ENCODE assay signal across 20 cellular contexts in the genomic region with DNA sequence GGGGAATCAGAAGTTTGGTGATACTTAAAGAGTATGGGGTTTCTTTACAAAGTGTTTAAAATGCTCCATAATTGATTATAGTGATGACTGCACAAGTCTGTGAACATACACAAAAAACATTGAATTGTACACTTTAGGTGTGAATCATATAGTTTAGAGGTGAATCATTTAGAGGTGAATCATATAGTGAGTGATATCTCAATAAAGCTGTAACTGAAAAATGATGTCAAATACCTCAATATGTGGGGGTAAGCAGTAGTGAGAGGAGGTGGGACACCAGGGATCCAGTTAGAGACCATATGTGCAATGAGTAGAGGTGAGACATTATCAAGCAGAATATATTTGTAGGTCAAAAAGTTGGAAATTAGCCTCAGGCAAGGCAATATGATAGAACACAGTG.
DNase-seq lines count a peak whose midpoint lies in the region; ATAC-seq, FAIRE-seq and TF ChIP-seq lines count a peak whose summit lies in the region.
"Had no signal": no experiment of that assay in that cellular context is flagged by ENCODE, and none has a peak within 500 bp of the region (broad histone marks: within the 10 kb centered on the region; RNA-seq: fewer than 3 reads in every experiment).

No MANE protein-coding gene starts in this region.

- H3K9ac ChIP-seq in keratinocyte (ENCODE audit: control insufficient read depth, extremely low read depth, insufficient read depth, low read length), result no peak overlapping the region
- H3K9ac ChIP-seq: GM23248 had no signal

- H3K9me3 ChIP-seq in RWPE2 (ENCODE audit: severe bottlenecking) (no peaks in the 10 kb centered on the region), keratinocyte (ENCODE audit: control insufficient read depth, low read depth, low read length) (no peaks in the 10 kb centered on the region)

- no peak overlapping the region for H2AFZ ChIP-seq in keratinocyte (ENCODE audit: control insufficient read depth, low read length)
- H2AFZ ChIP-seq: GM23248 had no signal

- H3K27me3 ChIP-seq in RWPE2 (ENCODE audit: insufficient read depth, poor library complexity, severe bottlenecking) (no peaks in the 10 kb centered on the region), keratinocyte (ENCODE audit: control insufficient read depth, extremely low read depth, insufficient read depth, low read length) (no peaks in the 10 kb centered on the region)

- H3K9me1 ChIP-seq in keratinocyte (ENCODE audit: control insufficient read depth, extremely low read depth, insufficient read depth, low read length), result no peaks in the 10 kb centered on the region

- no peaks in the 10 kb centered on the region for H3K9me3 Mint-ChIP-seq in activated CD4-positive, alpha-beta T cell treated with anti-CD3 and anti-CD28 coated beads for 36 hours (ENCODE audit: low read depth)
- H3K9me3 Mint-ChIP-seq: CD4-positive, alpha-beta T cell had no signal

- no peak overlapping the region for H3K27ac ChIP-seq in RWPE2 (ENCODE audit: poor library complexity, severe bottlenecking)
- no peak overlapping the region for H3K27ac ChIP-seq in keratinocyte (ENCODE audit: control insufficient read depth, insufficient read depth, low read length)
- H3K27ac ChIP-seq: GM23248, HL-60 had no signal

- peak; percentile 75 for ATAC-seq in activated CD4-positive, alpha-beta T cell treated with anti-CD3 and anti-CD28 coated beads for 36 hours
- ATAC-seq in RWPE2 (ENCODE audit: low read depth) (peak; percentile 55; the same call in 1 of the 3 replicates), GM19455 (IDR thresholded peaks at IDR 0.05; ENCODE audit: unreplicated experiment) (no peak)
- ATAC-seq: GM12878, HCT116 had no signal

- H3K27ac Mint-ChIP-seq in activated CD4-positive, alpha-beta T cell treated with anti-CD3 and anti-CD28 coated beads for 36 hours, result no peak overlapping the region
- H3K27ac Mint-ChIP-seq: B cell; CD4-positive, alpha-beta T cell had no signal

- CTCF ChIA-PET in activated CD4-positive, alpha-beta T cell treated with anti-CD3 and anti-CD28 coated beads for 36 hours (lab: Charles Lee), result no interaction called here

- no peak for TF ChIP-seq CTCF in RWPE2 (IDR thresholded peaks at IDR 0.05; ENCODE audit: poor library complexity, severe bottlenecking)
- no peak for TF ChIP-seq CTCF in keratinocyte (optimal IDR thresholded peaks at IDR 0.05 in 1 of 3, IDR thresholded peaks at IDR 0.05 in 1 of 3, conservative IDR thresholded peaks at IDR 0.05 in 1 of 3; ENCODE audit: extremely low read depth in 1 of 3, insufficient read depth in 2 of 3, low read length in 3 of 3)

- no peak overlapping the region for H3K4me3 Mint-ChIP-seq in activated CD4-positive, alpha-beta T cell treated with anti-CD3 and anti-CD28 coated beads for 36 hours
- H3K4me3 Mint-ChIP-seq: B cell; CD4-positive, alpha-beta T cell had no signal

- intact Hi-C loops in activated CD4-positive, alpha-beta T cell treated with anti-CD3 and anti-CD28 coated beads for 36 hours (cut with DNase I, micrococcal nuclease), result no loop called here

- no peaks in the 10 kb centered on the region for H3K79me2 ChIP-seq in keratinocyte (ENCODE audit: control insufficient read depth, insufficient read depth, low read length)

- POLR2A ChIA-PET in activated CD4-positive, alpha-beta T cell treated with anti-CD3 and anti-CD28 coated beads for 36 hours (lab: Charles Lee), result no interaction called here

- no peak for DNase-seq in activated CD4-positive, alpha-beta T cell treated with anti-CD3 and anti-CD28 coated beads for 36 hours
- no peak for DNase-seq in activated CD4-positive, alpha-beta T cell treated with anti-CD3 and anti-CD28 coated beads, Interleukin-2, amount 50 U/mL, for 1 hour
- DNase-seq in ELR (ENCODE audit: low read depth) (peak; percentile 2), RWPE2 (ENCODE audit: low spot score) (no peak), keratinocyte (ENCODE audit: low read depth, low spot score) (no peak), cerebellar nuclear complex (lab: John Stamatoyannopoulos, UW) (no peak), NCI-H345 (lab: John Stamatoyannopoulos, UW) (no peak)
- DNase-seq: 8988T; C1 segment of cervical spinal cord; Calu3; CD4-positive, alpha-beta T cell; DMS 273 treated with DMSO at 0.1 percent for 48 hours; GM23248 had no signal

- peak; percentile 77 for FAIRE-seq in keratinocyte (lab: Jason Lieb, UNC)
- FAIRE-seq: GM12878, GM18507, H54 had no signal

- H3K4me2 ChIP-seq in keratinocyte (ENCODE audit: control insufficient read depth, extremely low read depth, insufficient read depth, low read depth, low read length), result no peak overlapping the region

- H4K20me1 ChIP-seq in keratinocyte (ENCODE audit: control insufficient read depth, extremely low read depth, insufficient read depth, low read length), result no peaks in the 10 kb centered on the region

- H3K36me3 Mint-ChIP-seq in activated CD4-positive, alpha-beta T cell treated with anti-CD3 and anti-CD28 coated beads for 36 hours (ENCODE audit: low read depth), result no peaks in the 10 kb centered on the region

- no peaks in the 10 kb centered on the region for H3K36me3 ChIP-seq in RWPE2 (ENCODE audit: low read depth)
- no peaks in the 10 kb centered on the region for H3K36me3 ChIP-seq in keratinocyte (ENCODE audit: control insufficient read depth in 2 of 2, extremely low read depth in 1 of 2, insufficient read depth in 2 of 2, low read length in 2 of 2)

- H3K27me3 Mint-ChIP-seq in activated CD4-positive, alpha-beta T cell treated with anti-CD3 and anti-CD28 coated beads for 36 hours, result peaks cover 19% of the 10 kb centered on the region
- H3K27me3 Mint-ChIP-seq: B cell had no signal

- H3K4me1 ChIP-seq in RWPE2 (ENCODE audit: insufficient read depth, poor library complexity, severe bottlenecking), result no peaks in the 10 kb centered on the region
- no peaks in the 10 kb centered on the region for H3K4me1 ChIP-seq in keratinocyte (ENCODE audit: control insufficient read depth, extremely low read depth, insufficient read depth, low read length)

- dilution Hi-C loops in keratinocyte (cut with MboI; ENCODE audit: extremely low pct_ligation_motif_present, low sequenced_read_pairs), result no loop called here

- peaks cover 6% of the 10 kb centered on the region for H3K4me1 Mint-ChIP-seq in activated CD4-positive, alpha-beta T cell treated with anti-CD3 and anti-CD28 coated beads for 36 hours
- H3K4me1 Mint-ChIP-seq: B cell had no signal

- H3K4me3 ChIP-seq in RWPE2 (ENCODE audit: severe bottlenecking), result no peak overlapping the region
- no peak overlapping the region for H3K4me3 ChIP-seq in keratinocyte (ENCODE audit: control insufficient read depth in 2 of 3, extremely low read depth in 1 of 3, insufficient read depth in 2 of 3, low read depth in 1 of 3, low read length in 3 of 3)
- H3K4me3 ChIP-seq: GM12878, GM23248 had no signal
